In the genomic region with DNA sequence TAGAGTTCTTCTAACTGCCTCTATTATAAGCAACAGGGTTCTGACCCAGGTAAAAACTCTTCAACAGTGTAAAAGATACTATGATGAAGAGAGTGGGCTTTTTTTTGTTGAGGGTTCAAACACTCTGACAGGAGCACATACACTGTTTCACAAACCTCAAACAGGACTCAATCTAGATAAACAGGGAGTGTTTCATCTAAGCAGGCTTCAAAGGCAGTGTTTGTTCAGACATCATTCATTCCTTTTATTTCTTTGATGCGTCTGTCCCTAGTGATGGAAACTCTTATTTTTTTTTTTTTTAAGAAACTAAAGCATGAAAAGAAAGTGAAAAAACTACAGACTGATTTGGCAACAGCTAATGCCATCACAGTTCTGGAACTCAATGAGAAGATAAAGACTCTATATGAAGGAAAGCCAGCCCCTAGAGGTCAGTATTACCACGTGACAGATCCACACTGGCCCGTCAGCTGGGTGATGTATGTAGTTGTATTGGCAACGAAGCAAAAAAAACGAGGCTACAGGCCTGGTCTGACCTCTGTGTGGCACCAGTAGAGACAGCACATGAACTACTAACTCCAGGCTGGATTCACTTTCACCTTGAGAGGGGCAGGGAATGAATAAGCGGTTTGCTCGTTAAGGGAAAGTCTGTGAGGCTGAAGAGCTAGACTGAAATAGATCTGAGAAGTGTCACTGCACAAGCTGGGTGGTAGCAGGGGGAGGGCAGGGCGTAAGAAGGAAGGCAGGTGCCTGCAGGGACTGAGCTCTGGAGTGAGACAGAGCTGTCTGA, we compare ENCODE assay signal across 8 cellular contexts.
A peak's percentile ranks its signal among the peaks of the same experiment; 100 is the strongest.
DNase-seq lines count a peak whose midpoint lies in the region; TF ChIP-seq lines count a peak whose summit lies in the region.

No MANE protein-coding gene starts in this region.

- peak; percentile 74 for DNase-seq in A172 (ENCODE audit: low spot score)
- peak; percentile 33 for DNase-seq in GM10248 (ENCODE audit: extremely low spot score)
- DNase-seq in H7: peak; percentile 30
- DNase-seq in Kasumi-1 (lab: John Stamatoyannopoulos, UW): peak; percentile 23 to 27
- DNase-seq in SHP77 treated with DMSO at 0.1 percent for 48 hours (lab: John Stamatoyannopoulos, UW): peak; percentile 75
- DNase-seq in lung microvascular endothelial cell (ENCODE audit: low read depth in 2 of 2): peak; percentile 81 to 84
- DNase-seq in transverse colon: peak; percentile 57

- CTCF ChIA-PET in GM10248 (lab: Yijun Ruan, JAX): interaction anchor here (0.7 to 4.8 kb wide), 23 partner anchors 8 to 352 kb away, joined by 3 to 57 read pairs (median 3); no protein-coding TSS in a partner anchor

- no peak for TF ChIP-seq POLR2A in transverse colon (IDR thresholded peaks at IDR 0.05)

- intact Hi-C loops in transverse colon (cut with DNase I; ENCODE audit: low total_unique reads): no loop called here

- POLR2A ChIA-PET in GM10248 (lab: Yijun Ruan, JAX): no interaction called here

- 11 to 18% methylated on average over 8 of the region's 8 CpGs for WGBS in transverse colon (ENCODE audit: low coverage in 1 of 2), 2 donors

- H3K27ac ChIP-seq in cingulate gyrus (ENCODE audit: low read depth, low read length) (peak overlapping the region; percentile 34), transverse colon (peak overlapping the region; percentile 53 to 68 (median 58))

- in situ Hi-C loops in transverse colon (cut with MboI; ENCODE audit: low pct_ligation_motif_present in 1 of 4, low pct_unique_long_range_greater_than_20kb in 1 of 4, low sequenced_read_pairs in 3 of 4): no loop called here

- H3K36me3 ChIP-seq in H7 (replicated peaks; ENCODE audit: control insufficient read depth, insufficient read depth, low read length) (no peaks in the 10 kb centered on the region), transverse colon (no peaks in the 10 kb centered on the region)

- peaks cover 11 to 37% (median 23%) of the 10 kb centered on the region in 4 donors for H3K4me1 ChIP-seq in transverse colon

- no peak for TF ChIP-seq EP300 in transverse colon (IDR thresholded peaks at IDR 0.05; ENCODE audit: low read depth)

- H3K27me3 ChIP-seq in H7 (ENCODE audit: control insufficient read depth, insufficient read depth, low read length) (no peaks in the 10 kb centered on the region), transverse colon (no peaks in the 10 kb centered on the region)

- no peak overlapping the region for H3K4me3 ChIP-seq in H7 (ENCODE audit: insufficient read depth, low read depth, low read length)
- no peak overlapping the region for H3K4me3 ChIP-seq in transverse colon

- H3K9me3 ChIP-seq in transverse colon: no peaks in the 10 kb centered on the region

- peak; percentile 54 for TF ChIP-seq CTCF in GM10248 (IDR thresholded peaks at IDR 0.05; ENCODE audit: control extremely low read depth, extremely low read depth, low read depth, missing control alignments)
- peak in 4 of 5 experiments; percentile 15 to 42 (median 18) for TF ChIP-seq CTCF in transverse colon (IDR thresholded peaks at IDR 0.05)

Comparison
In these comparisons a context has a peak if more than half of its experiments do, and no peak if none do; other contexts are left out.
1. DNase-seq: peak in every context shown above with its lines; median percentile 82 in lung microvascular endothelial cell; 75 in SHP77 treated with DMSO at 0.1 percent for 48 hours; 74 in A172; 57 in transverse colon; 33 in GM10248; 30 in H7; 25 in Kasumi-1.